30 cellular contexts compared by ENCODE assay signal in genomic region chr12:120735181-120735580, GRCh38.
"Had no signal": no experiment of that assay in that cellular context is flagged by ENCODE, and none has a peak within 500 bp of the region (broad histone marks: within the 10 kb centered on the region; RNA-seq: fewer than 3 reads in every experiment).

No MANE protein-coding gene starts in this region.

- H2AFZ ChIP-seq: parathyroid adenoma had no signal

- ATAC-seq: activated CD8-positive, alpha-beta T cell treated with anti-CD3 and anti-CD28 coated beads for 36 hours; activated T-cell treated with anti-CD3 and anti-CD28 coated beads, Interleukin-2, amount 50 U/mL, for 4 hours; activated T-helper 17 cell treated with anti-CD3 and anti-CD28 coated beads, Interleukin-2, amount 50 U/mL, for 72 hours; gastroesophageal sphincter; heart left ventricle; left lobe of liver; lower lobe of right lung; naive thymus-derived CD8-positive, alpha-beta T cell; psoas muscle; stimulated activated naive B cell treated with anti-CD40 and anti-IgM and Interleukin-4, amounts not matched to agents 10 μg/mL and 1 μg/mL and 100 μg/mL, for 72 hours; T-helper 17 cell; WTC11 had no signal

- H3K27ac ChIP-seq: gastroesophageal sphincter, heart left ventricle, lower lobe of right lung, parathyroid adenoma, psoas muscle, stomach, thyroid gland, upper lobe of left lung, vagina had no signal

- H3K4me2 ChIP-seq: smooth muscle cell had no signal

- H3K27me3 Mint-ChIP-seq: activated CD4-positive, alpha-beta T cell treated with anti-CD3 and anti-CD28 coated beads, Interleukin-2, amount 10 ng/mL, durations not matched to agents 7 days and 5 days; activated CD8-positive, alpha-beta T cell treated with anti-CD3 and anti-CD28 coated beads for 36 hours; activated T-helper 17 cell treated with anti-CD3 and anti-CD28 coated beads, Interleukin-2, amount 50 U/mL, for 72 hours; naive thymus-derived CD8-positive, alpha-beta T cell; stimulated activated naive B cell treated with anti-CD40 and anti-IgM and Interleukin-4, amounts not matched to agents 10 μg/mL and 1 μg/mL and 100 μg/mL, for 72 hours; T-helper 17 cell had no signal

- DNase-seq: activated CD4-positive, alpha-beta T cell treated with anti-CD3 and anti-CD28 coated beads for 1 hour; activated CD4-positive, alpha-beta T cell treated with anti-CD3 and anti-CD28 coated beads, Interleukin-2, amount 10 ng/mL, durations not matched to agents 7 days and 5 days; activated CD8-positive, alpha-beta T cell treated with anti-CD3 and anti-CD28 coated beads for 36 hours; activated gamma-delta T cell treated with Interleukin-2 at 50 U/mL for 16 hours; activated naive CD4-positive, alpha-beta T cell treated with anti-CD3 and anti-CD28 coated beads, Interleukin-2, amount 50 U/mL, for 16 hours; activated T-cell treated with anti-CD3 and anti-CD28 coated beads, Interleukin-2, amount 50 U/mL, for 4 hours; amniotic stem cell; dermis blood vessel endothelial cell; effector CD4-positive, alpha-beta T cell; heart left ventricle; lower lobe of right lung; mesenchymal stem cell; naive thymus-derived CD8-positive, alpha-beta T cell; nucleus accumbens; psoas muscle; stimulated activated CD4-positive, alpha-beta T cell treated with anti-CD3 and anti-CD28 coated beads, Interleukin-15, amount 100 ng/mL, for 24 hours; stimulated activated CD4-positive, alpha-beta T cell treated with anti-CD3 and anti-CD28 coated beads, Interleukin-2, amount 100 ng/mL, for 24 hours; stimulated activated naive B cell treated with anti-CD40 and anti-IgM and Interleukin-4, amounts not matched to agents 10 μg/mL and 1 μg/mL and 100 μg/mL, for 72 hours; stomach; T-helper 17 cell; thyroid gland; upper lobe of left lung had no signal

- H3K27ac Mint-ChIP-seq: activated CD4-positive, alpha-beta T cell treated with anti-CD3 and anti-CD28 coated beads, Interleukin-2, amount 10 ng/mL, durations not matched to agents 7 days and 5 days; activated CD8-positive, alpha-beta T cell treated with anti-CD3 and anti-CD28 coated beads for 36 hours; activated T-helper 17 cell treated with anti-CD3 and anti-CD28 coated beads, Interleukin-2, amount 50 U/mL, for 72 hours; naive thymus-derived CD8-positive, alpha-beta T cell; stimulated activated naive B cell treated with anti-CD40 and anti-IgM and Interleukin-4, amounts not matched to agents 10 μg/mL and 1 μg/mL and 100 μg/mL, for 72 hours; WTC11 had no signal

- H3K4me1 Mint-ChIP-seq: activated CD4-positive, alpha-beta T cell treated with anti-CD3 and anti-CD28 coated beads, Interleukin-2, amount 10 ng/mL, durations not matched to agents 7 days and 5 days; activated T-helper 17 cell treated with anti-CD3 and anti-CD28 coated beads, Interleukin-2, amount 50 U/mL, for 72 hours; neural crest cell; stimulated activated naive B cell treated with anti-CD40 and anti-IgM and Interleukin-4, amounts not matched to agents 10 μg/mL and 1 μg/mL and 100 μg/mL, for 72 hours; WTC11 had no signal

- H3K4me3 ChIP-seq: gastroesophageal sphincter, heart left ventricle, lower lobe of right lung, psoas muscle, smooth muscle cell, stomach, thyroid gland, upper lobe of left lung, vagina had no signal

- H3K4me1 ChIP-seq: gastroesophageal sphincter, heart left ventricle, lower lobe of right lung, parathyroid adenoma, psoas muscle, stomach, thyroid gland, upper lobe of left lung, vagina had no signal

- H3K9me3 ChIP-seq: gastroesophageal sphincter, heart left ventricle, lower lobe of right lung, psoas muscle, stomach, thyroid gland, upper lobe of left lung, vagina had no signal

- H3K9me3 Mint-ChIP-seq: activated CD4-positive, alpha-beta T cell treated with anti-CD3 and anti-CD28 coated beads, Interleukin-2, amount 10 ng/mL, durations not matched to agents 7 days and 5 days; activated CD8-positive, alpha-beta T cell treated with anti-CD3 and anti-CD28 coated beads for 36 hours; activated T-cell treated with anti-CD3 and anti-CD28 coated beads, Interleukin-2, amount 50 U/mL, for 4 hours; activated T-helper 17 cell treated with anti-CD3 and anti-CD28 coated beads, Interleukin-2, amount 50 U/mL, for 72 hours; naive thymus-derived CD8-positive, alpha-beta T cell; neural crest cell; stimulated activated naive B cell treated with anti-CD40 and anti-IgM and Interleukin-4, amounts not matched to agents 10 μg/mL and 1 μg/mL and 100 μg/mL, for 72 hours had no signal

- H3K79me2 ChIP-seq: parathyroid adenoma had no signal

- H3K27me3 ChIP-seq: gastroesophageal sphincter, heart left ventricle, stomach, thyroid gland, upper lobe of left lung, vagina had no signal

- H3K36me3 ChIP-seq: vagina had no signal

- H3K4me3 Mint-ChIP-seq: activated CD4-positive, alpha-beta T cell treated with anti-CD3 and anti-CD28 coated beads, Interleukin-2, amount 10 ng/mL, durations not matched to agents 7 days and 5 days; activated CD8-positive, alpha-beta T cell treated with anti-CD3 and anti-CD28 coated beads for 36 hours; activated T-cell treated with anti-CD3 and anti-CD28 coated beads, Interleukin-2, amount 50 U/mL, for 4 hours; activated T-helper 17 cell treated with anti-CD3 and anti-CD28 coated beads, Interleukin-2, amount 50 U/mL, for 72 hours; naive thymus-derived CD8-positive, alpha-beta T cell; neural crest cell; stimulated activated naive B cell treated with anti-CD40 and anti-IgM and Interleukin-4, amounts not matched to agents 10 μg/mL and 1 μg/mL and 100 μg/mL, for 72 hours; T-helper 17 cell; WTC11 had no signal
